ENCODE assay signal across 9 cellular contexts in genomic region chr4:8050555-8051206, GRCh38.
DNase-seq lines count a peak whose midpoint lies in the region; ATAC-seq, FAIRE-seq and TF ChIP-seq lines count a peak whose summit lies in the region.
"Had no signal": no experiment of that assay in that cellular context is flagged by ENCODE, and none has a peak within 500 bp of the region (broad histone marks: within the 10 kb centered on the region; RNA-seq: fewer than 3 reads in every experiment).

No MANE protein-coding gene starts in this region.

- peak overlapping the region; percentile 56; the same call in 1 of the 2 replicates for H3K4me2 ChIP-seq in OCI-LY1 (ENCODE audit: low read length)

- peak overlapping the region; percentile 99 for H3K27ac ChIP-seq in OCI-LY1 (ENCODE audit: low read depth, low read length, poor library complexity, severe bottlenecking)

- no peaks in the 10 kb centered on the region for H4K20me1 ChIP-seq in OCI-LY1 (ENCODE audit: insufficient read depth, low read length)

- peak overlapping the region; percentile 28 for H3K4me3 ChIP-seq in OCI-LY1 (ENCODE audit: low read depth, low read length, poor library complexity, severe bottlenecking)

- peak; percentile 93 for ATAC-seq in Right ventricle myocardium superior (ENCODE audit: poor library complexity)
- ATAC-seq in GM21786 (IDR thresholded peaks at IDR 0.05; ENCODE audit: unreplicated experiment), result no peak

- no peaks in the 10 kb centered on the region for H3K79me2 ChIP-seq in OCI-LY1 (ENCODE audit: insufficient read depth, low read length)

- no peaks in the 10 kb centered on the region for H3K27me3 ChIP-seq in OCI-LY1 (ENCODE audit: insufficient read depth, low read length)

- TF ChIP-seq CTCF in OCI-LY1 (IDR thresholded peaks at IDR 0.05; ENCODE audit: low read length), result no peak

- H3K4me1 ChIP-seq in OCI-LY1 (ENCODE audit: insufficient read depth, low read length, severe bottlenecking), result peaks cover 70% of the 10 kb centered on the region

- no peaks in the 10 kb centered on the region; the same call in 1 of the 2 replicates for H3K36me3 ChIP-seq in OCI-LY1 (ENCODE audit: insufficient read depth, low read length)

- no peak for FAIRE-seq in urothelium cell line (lab: Jason Lieb, UNC)

- H2AFZ ChIP-seq in OCI-LY1 (ENCODE audit: low read length), result no peak overlapping the region

- H3F3A ChIP-seq in OCI-LY1 (ENCODE audit: insufficient read depth, low read length), result no peaks in the 10 kb centered on the region

- H3K9me3 ChIP-seq in OCI-LY1 (ENCODE audit: low read length), result no peaks in the 10 kb centered on the region

- intact Hi-C loops in Right ventricle myocardium superior (cut with DNase I) (no loop called here), posterior vena cava (cut with DNase I) (no loop called here)

- peak overlapping the region; percentile 60 for H3K9ac ChIP-seq in OCI-LY1 (ENCODE audit: low read length)

- DNase-seq in GM04504 (ENCODE audit: low read depth) (peak; percentile 4), Right ventricle myocardium superior (peak; percentile 91), posterior vena cava (ENCODE audit: low spot score) (peak; percentile 91), 8988T (no peak), T1000 (lab: John Stamatoyannopoulos, UW) (no peak), urothelium cell line (ENCODE audit: low spot score) (no peak)
- DNase-seq: OCI-M1 had no signal

- H3K9me2 ChIP-seq in OCI-LY1 (ENCODE audit: low read depth, low read length), result no peaks in the 10 kb centered on the region

Comparison
In these comparisons a context has a peak if more than half of its experiments do, and no peak if none do; other contexts are left out.
1. DNase-seq: peak in GM04504 (single experiment), Right ventricle myocardium superior (single experiment) and posterior vena cava (single experiment); none in 8988T (single experiment), T1000 (single experiment) and urothelium cell line (single experiment).